Comparison of ENCODE assay signal across 9 cellular contexts in genomic region chr6:17589402-17590116, GRCh38. TPM values are rescaled to one million over a fixed set of nuclear protein-coding genes. Genes with fewer than 3 reads are reported as not detected.
DNase-seq lines count a peak whose midpoint lies in the region; ATAC-seq and TF ChIP-seq lines count a peak whose summit lies in the region.
"Had no signal": no experiment of that assay in that cellular context is flagged by ENCODE, and none has a peak within 500 bp of the region (broad histone marks: within the 10 kb centered on the region; RNA-seq: fewer than 3 reads in every experiment).

No MANE protein-coding gene starts in this region.

- peak; percentile 14 for TF ChIP-seq CTCF in CD4-positive, alpha-beta T cell (IDR thresholded peaks at IDR 0.05)
- TF ChIP-seq CTCF in hepatocyte (IDR thresholded peaks at IDR 0.05; ENCODE audit: poor library complexity) (peak; percentile 11), suprapubic skin (IDR thresholded peaks at IDR 0.05) (no peak)

- CTCF ChIA-PET in CD4-positive, alpha-beta T cell (lab: Charles Lee): interaction anchor here (1.3 kb wide), 1 partner anchor 10 kb away, joined by 4 read pairs; the partner anchor contains the start of gene FAM8A1

- no peaks in the 10 kb centered on the region for H3K27me3 Mint-ChIP-seq in CD4-positive, alpha-beta T cell

- peak overlapping the region; percentile 76 for H3K27ac Mint-ChIP-seq in CD4-positive, alpha-beta T cell

- no peak overlapping the region for H3K27ac ChIP-seq in CD4-positive, alpha-beta T cell (ENCODE audit: low read depth, low read length)
- H3K27ac ChIP-seq in hepatocyte (peak overlapping the region; percentile 56), suprapubic skin (no peak overlapping the region)

- H3K9me3 Mint-ChIP-seq in CD4-positive, alpha-beta T cell: no peaks in the 10 kb centered on the region

- TF ChIP-seq EP300 in suprapubic skin (IDR thresholded peaks at IDR 0.05): no peak

- no peaks in the 10 kb centered on the region for H3K27me3 ChIP-seq in CD4-positive, alpha-beta T cell (ENCODE audit: control insufficient read depth, insufficient read depth, low read length)
- H3K27me3 ChIP-seq in hepatocyte (no peaks in the 10 kb centered on the region), suprapubic skin (no peaks in the 10 kb centered on the region)
- H3K27me3 ChIP-seq: dorsolateral prefrontal cortex had no signal

- WGBS in hepatocyte (ENCODE audit: low lambda C conversion rate, missing lambda C conversion rate): 63% methylated on average over 5 of the region's 5 CpGs
- WGBS in suprapubic skin: 66% methylated on average over 5 of the region's 5 CpGs

- intact Hi-C loops in CD4-positive, alpha-beta T cell (cut with DNase I, micrococcal nuclease): loop anchor here (1.0 to 10.0 kb wide), 8 partner anchors 11 to 1455 kb away; partner anchors contain the start of genes DEK (in 1 of the 2), FAM8A1 (in 1 of the 2), KDM1B (in 1 of the 2) and NUP153 (in 1 of the 2)

- no peaks in the 10 kb centered on the region for H3K9me3 ChIP-seq in CD4-positive, alpha-beta T cell (ENCODE audit: control insufficient read depth, low read length)
- H3K9me3 ChIP-seq in hepatocyte (ENCODE audit: low read depth) (no peaks in the 10 kb centered on the region), suprapubic skin (no peaks in the 10 kb centered on the region)

- H3K4me3 Mint-ChIP-seq in CD4-positive, alpha-beta T cell: peak overlapping the region; percentile 31

- no peaks in the 10 kb centered on the region for H4K20me1 ChIP-seq in hepatocyte (ENCODE audit: insufficient read depth, poor library complexity, severe bottlenecking)

- peak in 1 of 10 experiments; percentile 36 for DNase-seq in CD4-positive, alpha-beta T cell
- DNase-seq in RKO (ENCODE audit: low spot score) (peak; percentile 84), hepatocyte (ENCODE audit: low spot score) (peak; percentile 64), cortex of kidney (lab: John Stamatoyannopoulos, UW) (no peak), suprapubic skin (ENCODE audit: low spot score in 2 of 2) (no peak), OCI-M1 (lab: John Stamatoyannopoulos, UW) (no peak)

- no peak overlapping the region for H3K4me3 ChIP-seq in hepatocyte
- no peak overlapping the region for H3K4me3 ChIP-seq in suprapubic skin
- H3K4me3 ChIP-seq: dorsolateral prefrontal cortex had no signal

- H3K36me3 ChIP-seq in hepatocyte (replicated peaks; ENCODE audit: insufficient read depth, low read depth): no peaks in the 10 kb centered on the region
- H3K36me3 ChIP-seq in suprapubic skin: no peaks in the 10 kb centered on the region

- peak; percentile 94 for ATAC-seq in CD4-positive, alpha-beta T cell (ENCODE audit: poor library complexity)
- peak; percentile 49 for ATAC-seq in GM21737 (IDR thresholded peaks at IDR 0.05; ENCODE audit: unreplicated experiment)
- no peak for ATAC-seq in HG03159 (IDR thresholded peaks at IDR 0.05; ENCODE audit: unreplicated experiment)

- H3K4me2 ChIP-seq in hepatocyte: no peak overlapping the region

- H3K79me2 ChIP-seq in hepatocyte: no peaks in the 10 kb centered on the region

- H3K4me1 Mint-ChIP-seq in CD4-positive, alpha-beta T cell (ENCODE audit: low read depth): peaks cover 25% of the 10 kb centered on the region

- H3K4me1 ChIP-seq in hepatocyte (ENCODE audit: insufficient read depth): no peaks in the 10 kb centered on the region
- H3K4me1 ChIP-seq in suprapubic skin: no peaks in the 10 kb centered on the region

- no peak for TF ChIP-seq POLR2A in suprapubic skin (IDR thresholded peaks at IDR 0.05)

- no peaks in the 10 kb centered on the region for H3K36me3 Mint-ChIP-seq in CD4-positive, alpha-beta T cell (ENCODE audit: low read depth)

- H2AFZ ChIP-seq in hepatocyte: no peak overlapping the region

- POLR2A ChIA-PET in CD4-positive, alpha-beta T cell (lab: Charles Lee): interaction anchor here (0.6 to 4.7 kb wide), 6 partner anchors 11 to 763 kb away, joined by 3 to 51 read pairs (median 6); partner anchors contain the start of genes FAM8A1 and NUP153

- H3K9me2 ChIP-seq in hepatocyte (replicated peaks; ENCODE audit: insufficient read depth): no peaks in the 10 kb centered on the region

RNA-seq across cellular contexts. Expression of gene FAM8A1, which starts 10.5 kb away (rescaled TPM):
- total RNA-seq in CD4-positive, alpha-beta T cell: 10 to 100 TPM; 31.4 to 31.9 TPM
- total RNA-seq in hepatocyte (41.7 and 43.8 TPM in 2 replicates), suprapubic skin (10 to 100 TPM; 22.3 to 38.8 (median 28.7) TPM)
- polyA plus RNA-seq in hepatocyte: 16.2 and 23.5 TPM in 2 replicates

Comparison
In these comparisons a context has a peak if more than half of its experiments do, and no peak if none do; other contexts are left out.
1. DNase-seq: peak in RKO (single experiment) and hepatocyte (single experiment); none in cortex of kidney (single experiment), suprapubic skin (0 of 2) and OCI-M1 (single experiment).
2. CTCF ChIP-seq: peak in CD4-positive, alpha-beta T cell (single experiment) and hepatocyte (single experiment); none in suprapubic skin (0 of 2).